Comparison of ENCODE assay signal across 29 cellular contexts in the genomic region with DNA sequence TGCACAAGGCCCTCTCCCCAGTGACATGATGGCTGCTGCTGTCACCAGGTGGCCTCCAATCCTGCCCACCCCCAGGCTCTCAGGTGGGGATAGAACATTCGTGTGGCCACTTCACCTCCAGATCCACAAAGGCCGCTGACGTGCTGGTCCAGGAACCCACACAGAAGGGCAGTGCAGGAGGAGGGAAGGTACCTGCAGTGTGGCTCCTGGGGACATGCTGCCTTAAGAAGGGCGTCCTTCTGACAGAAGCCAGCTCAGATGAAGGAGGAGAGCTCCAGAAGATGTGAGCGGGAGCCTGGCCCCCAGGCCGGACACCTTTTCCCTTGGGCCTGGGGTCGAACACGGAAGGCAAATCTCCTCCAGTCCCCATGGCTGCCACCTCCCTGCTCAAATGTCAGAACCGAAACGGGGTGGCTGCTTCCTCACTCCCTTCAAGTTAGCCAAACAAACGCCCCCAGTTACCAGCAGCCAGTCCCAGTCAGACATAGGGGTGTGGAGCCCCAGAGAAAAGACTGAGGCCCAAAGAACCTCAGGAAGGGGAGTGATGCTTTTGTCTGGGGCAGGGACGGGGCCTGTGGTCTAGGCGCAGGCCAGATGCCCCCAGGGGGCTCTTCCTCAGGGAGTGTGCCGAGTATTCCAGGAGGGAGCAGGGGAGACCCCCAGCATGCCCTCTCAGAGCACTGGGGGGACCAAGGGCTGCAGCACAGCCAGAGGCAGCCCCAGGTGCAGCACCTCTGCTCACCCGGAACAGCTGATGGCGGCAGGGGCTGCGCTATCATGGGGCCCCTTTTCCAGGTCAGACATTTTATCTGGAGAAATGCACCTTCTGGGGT.
DNase-seq lines count a peak whose midpoint lies in the region; ATAC-seq and TF ChIP-seq lines count a peak whose summit lies in the region.
"Had no signal": no experiment of that assay in that cellular context is flagged by ENCODE, and none has a peak within 500 bp of the region (broad histone marks: within the 10 kb centered on the region; RNA-seq: fewer than 3 reads in every experiment).

No MANE protein-coding gene starts in this region.

- H4K20me1 ChIP-seq in GM23338 (replicated peaks; ENCODE audit: insufficient read depth): no peaks in the 10 kb centered on the region

- H3K27ac ChIP-seq in right cardiac atrium (ENCODE audit: low read length): no peak overlapping the region
- H3K27ac ChIP-seq in left ventricle myocardium inferior (replicated peaks): no peak overlapping the region
- H3K27ac ChIP-seq in gastroesophageal sphincter: peak overlapping the region; percentile 6 to 85 (median 84)
- no peak overlapping the region for H3K27ac ChIP-seq in spleen
- H3K27ac ChIP-seq in SJCRH30: no peak overlapping the region
- no peak overlapping the region for H3K27ac ChIP-seq in GM23338 (ENCODE audit: low read depth)
- H3K27ac ChIP-seq: colonic mucosa, left lung, PC-9 had no signal

- H3K27me3 ChIP-seq in right cardiac atrium (ENCODE audit: control insufficient read depth, insufficient read depth): no peaks in the 10 kb centered on the region
- H3K27me3 ChIP-seq in left ventricle myocardium inferior (ENCODE audit: low read depth): no peaks in the 10 kb centered on the region
- H3K27me3 ChIP-seq in gastroesophageal sphincter: no peaks in the 10 kb centered on the region
- no peaks in the 10 kb centered on the region for H3K27me3 ChIP-seq in spleen (replicated peaks in 1 of 7)
- H3K27me3 ChIP-seq in SJCRH30: no peaks in the 10 kb centered on the region
- no peaks in the 10 kb centered on the region for H3K27me3 ChIP-seq in GM23338 (ENCODE audit: insufficient read depth)
- H3K27me3 ChIP-seq: colonic mucosa, left lung, tibial nerve had no signal

- H3K9me3 ChIP-seq in right cardiac atrium (ENCODE audit: control insufficient read depth, low read length): no peaks in the 10 kb centered on the region
- H3K9me3 ChIP-seq in left ventricle myocardium inferior (replicated peaks): no peaks in the 10 kb centered on the region
- no peaks in the 10 kb centered on the region for H3K9me3 ChIP-seq in gastroesophageal sphincter
- H3K9me3 ChIP-seq in spleen: peaks cover 0 to 5% (median 0%) of the 10 kb centered on the region in 8 donors
- no peaks in the 10 kb centered on the region for H3K9me3 ChIP-seq in SJCRH30 (replicated peaks)
- H3K9me3 ChIP-seq: colonic mucosa, left lung, tibial nerve had no signal

- no peak overlapping the region for H3K4me3 ChIP-seq in right cardiac atrium (ENCODE audit: low read length)
- no peak overlapping the region for H3K4me3 ChIP-seq in left ventricle myocardium inferior
- H3K4me3 ChIP-seq in gastroesophageal sphincter: no peak overlapping the region
- H3K4me3 ChIP-seq in spleen: no peak overlapping the region
- no peak overlapping the region for H3K4me3 ChIP-seq in SJCRH30
- H3K4me3 ChIP-seq in GM23338: no peak overlapping the region
- H3K4me3 ChIP-seq: colonic mucosa, left lung, PC-9, skin epidermis, tibial nerve had no signal

- peaks cover 4% of the 10 kb centered on the region; the same call in 1 of the 3 replicates for H3K36me3 Mint-ChIP-seq in GM23338 (ENCODE audit: low read depth)
- H3K36me3 Mint-ChIP-seq: CD4-positive, CD25-positive, alpha-beta regulatory T cell had no signal

- H3K4me2 ChIP-seq in GM23338: no peak overlapping the region
- H3K4me2 ChIP-seq: PC-9 had no signal

- DNase-seq in right cardiac atrium (peak in 2 of 3 donors; percentile 37 to 44), left ventricle myocardium inferior (no peak), spleen (peak; percentile 47), SJCRH30 (no peak), GM23338 (ENCODE audit: low spot score) (no peak), SIG-M5 treated with dmso at 0.1 percent for 504 hours (lab: John Stamatoyannopoulos, UW; ENCODE audit: unreplicated experiment) (no peak), NOMO-1 treated with DMSO at 0.1 percent for 48 hours (lab: John Stamatoyannopoulos, UW; ENCODE audit: unreplicated experiment) (no peak)
- DNase-seq: 8988T; activated CD4-positive, alpha-beta T cell treated with anti-CD3 and anti-CD28 coated beads for 4 hours; activated CD8-positive, alpha-beta T cell treated with anti-CD3 and anti-CD28 coated beads, Interleukin-2, amount 10 ng/mL, durations not matched to agents 7 days and 5 days; activated naive CD4-positive, alpha-beta T cell treated with anti-CD3 and anti-CD28 coated beads, Interleukin-2, amount 50 U/mL, for 16 hours; CD4-positive, CD25-positive, alpha-beta regulatory T cell; colonic mucosa; DND-41; erythroblast; GF-D8; IMR-90; left lung; NCI-H146; NCI-H226; NCI-H69; PC-9; SHP77 treated with DMSO at 0.1 percent for 48 hours; stimulated activated naive CD4-positive, alpha-beta T cell; SW 1271; T-helper 9 cell had no signal

- no peak overlapping the region for H3K27ac Mint-ChIP-seq in GM23338
- H3K27ac Mint-ChIP-seq: activated CD8-positive, alpha-beta T cell treated with anti-CD3 and anti-CD28 coated beads, Interleukin-2, amount 10 ng/mL, durations not matched to agents 7 days and 5 days; CD4-positive, CD25-positive, alpha-beta regulatory T cell had no signal

- no peak for TF ChIP-seq POLR2A in gastroesophageal sphincter (IDR thresholded peaks at IDR 0.05)
- TF ChIP-seq POLR2A in spleen (IDR thresholded peaks at IDR 0.05): no peak

- H3K4me1 ChIP-seq in right cardiac atrium (ENCODE audit: control insufficient read depth, insufficient read depth, low read length) (peaks cover 8% of the 10 kb centered on the region), left ventricle myocardium inferior (peaks cover 65% of the 10 kb centered on the region), gastroesophageal sphincter (peaks cover 0 to 99% (median 20%) of the 10 kb centered on the region in 3 donors), spleen (peaks cover 0 to 3% (median 0%) of the 10 kb centered on the region in 6 donors), SJCRH30 (no peaks in the 10 kb centered on the region), GM23338 (ENCODE audit: insufficient read depth) (peaks cover 12% of the 10 kb centered on the region)
- H3K4me1 ChIP-seq: colonic mucosa, left lung had no signal

- H2AFZ ChIP-seq in GM23338: no peak overlapping the region
- H2AFZ ChIP-seq: PC-9 had no signal

- H3K9me3 Mint-ChIP-seq in GM23338: peaks cover 5% of the 10 kb centered on the region; the same call in 2 of the 3 replicates
- H3K9me3 Mint-ChIP-seq: CD4-positive, CD25-positive, alpha-beta regulatory T cell had no signal

- no peaks in the 10 kb centered on the region for H3K79me2 ChIP-seq in GM23338 (replicated peaks; ENCODE audit: insufficient read depth)

- no peak for ATAC-seq in right cardiac atrium
- no peak for ATAC-seq in gastroesophageal sphincter
- no peak for ATAC-seq in GM23338
- ATAC-seq: activated CD8-positive, alpha-beta T cell treated with anti-CD3 and anti-CD28 coated beads, Interleukin-2, amount 10 ng/mL, durations not matched to agents 7 days and 5 days; left lung had no signal

- 92% methylated on average over 17 of the region's 17 CpGs for WGBS in right cardiac atrium
- WGBS in gastroesophageal sphincter (ENCODE audit: low coverage in 1 of 2), 2 donors: 88 to 100% methylated on average over 1 to 6 of the region's 17 CpGs
- whole genome bisulfite sequencing in spleen, 5 donors: 86 to 95% (median 91%) methylated on average over 9 to 17 of the region's 17 CpGs

- peaks cover 16% of the 10 kb centered on the region for H3K4me1 Mint-ChIP-seq in GM23338
- H3K4me1 Mint-ChIP-seq: CD4-positive, CD25-positive, alpha-beta regulatory T cell had no signal

- no peak for TF ChIP-seq EP300 in gastroesophageal sphincter (IDR thresholded peaks at IDR 0.05)

- intact Hi-C loops in right cardiac atrium (cut with DNase I) (no loop called here), left ventricle myocardium inferior (cut with micrococcal nuclease) (no loop called here), spleen (cut with DNase I; ENCODE audit: low total_unique reads) (no loop called here)

- no peaks in the 10 kb centered on the region for H3F3A ChIP-seq in GM23338 (replicated peaks; ENCODE audit: low read depth)

- no peaks in the 10 kb centered on the region for H3K9me2 ChIP-seq in GM23338 (ENCODE audit: insufficient read depth)

- H3K27me3 Mint-ChIP-seq in GM23338 (ENCODE audit: insufficient read depth, low read depth, poor library complexity): peaks cover 13% of the 10 kb centered on the region
- H3K27me3 Mint-ChIP-seq: CD4-positive, CD25-positive, alpha-beta regulatory T cell had no signal

- H3K36me3 ChIP-seq in left ventricle myocardium inferior (no peaks in the 10 kb centered on the region), gastroesophageal sphincter (no peaks in the 10 kb centered on the region), spleen (peaks cover 0 to 15% (median 0%) of the 10 kb centered on the region in 6 donors), SJCRH30 (no peaks in the 10 kb centered on the region), GM23338 (ENCODE audit: insufficient read depth) (no peaks in the 10 kb centered on the region)
- H3K36me3 ChIP-seq: colonic mucosa, left lung had no signal

- no peak for TF ChIP-seq CTCF in left ventricle myocardium inferior (IDR thresholded peaks at IDR 0.05; ENCODE audit: borderline replicate concordance)
- TF ChIP-seq CTCF in gastroesophageal sphincter (IDR thresholded peaks at IDR 0.05): no peak
- no peak for TF ChIP-seq CTCF in spleen (IDR thresholded peaks at IDR 0.05 in 8 of 11, conservative IDR thresholded peaks at IDR 0.05 in 3 of 11)
- no peak for TF ChIP-seq CTCF in GM23338 (conservative IDR thresholded peaks at IDR 0.05; ENCODE audit: low read depth in 2 of 2)

- H3K4me3 Mint-ChIP-seq in GM23338: no peak overlapping the region
- H3K4me3 Mint-ChIP-seq: activated CD8-positive, alpha-beta T cell treated with anti-CD3 and anti-CD28 coated beads, Interleukin-2, amount 10 ng/mL, durations not matched to agents 7 days and 5 days; CD4-positive, CD25-positive, alpha-beta regulatory T cell had no signal

TF ChIP-seq in GM23338, 12 proteins besides CTCF, POLR2A, EP300 and RAD21 (continues in another document):
- TF ChIP-seq EZH2phosphoT487 (IDR thresholded peaks at IDR 0.05; ENCODE audit: unreplicated experiment) (no peak), ZNF331 (CRISPR knock-in tag; IDR thresholded peaks at IDR 0.05; ENCODE audit: low read depth) (no peak)

Comparison
In these comparisons a context has a peak if more than half of its experiments do, and no peak if none do; other contexts are left out.
1. DNase-seq: peak in right cardiac atrium (2 of 3) and spleen (single experiment); none in left ventricle myocardium inferior (single experiment), SJCRH30 (0 of 2), GM23338 (single experiment), SIG-M5 treated with dmso at 0.1 percent for 504 hours (single experiment) and NOMO-1 treated with DMSO at 0.1 percent for 48 hours (single experiment).
2. H3K27ac ChIP-seq: peak in gastroesophageal sphincter (4 of 4); none in right cardiac atrium (single experiment), left ventricle myocardium inferior (single experiment), spleen (0 of 8), SJCRH30 (single experiment) and GM23338 (single experiment).